Comparison of ENCODE assay signal across 8 cellular contexts in the genomic region with DNA sequence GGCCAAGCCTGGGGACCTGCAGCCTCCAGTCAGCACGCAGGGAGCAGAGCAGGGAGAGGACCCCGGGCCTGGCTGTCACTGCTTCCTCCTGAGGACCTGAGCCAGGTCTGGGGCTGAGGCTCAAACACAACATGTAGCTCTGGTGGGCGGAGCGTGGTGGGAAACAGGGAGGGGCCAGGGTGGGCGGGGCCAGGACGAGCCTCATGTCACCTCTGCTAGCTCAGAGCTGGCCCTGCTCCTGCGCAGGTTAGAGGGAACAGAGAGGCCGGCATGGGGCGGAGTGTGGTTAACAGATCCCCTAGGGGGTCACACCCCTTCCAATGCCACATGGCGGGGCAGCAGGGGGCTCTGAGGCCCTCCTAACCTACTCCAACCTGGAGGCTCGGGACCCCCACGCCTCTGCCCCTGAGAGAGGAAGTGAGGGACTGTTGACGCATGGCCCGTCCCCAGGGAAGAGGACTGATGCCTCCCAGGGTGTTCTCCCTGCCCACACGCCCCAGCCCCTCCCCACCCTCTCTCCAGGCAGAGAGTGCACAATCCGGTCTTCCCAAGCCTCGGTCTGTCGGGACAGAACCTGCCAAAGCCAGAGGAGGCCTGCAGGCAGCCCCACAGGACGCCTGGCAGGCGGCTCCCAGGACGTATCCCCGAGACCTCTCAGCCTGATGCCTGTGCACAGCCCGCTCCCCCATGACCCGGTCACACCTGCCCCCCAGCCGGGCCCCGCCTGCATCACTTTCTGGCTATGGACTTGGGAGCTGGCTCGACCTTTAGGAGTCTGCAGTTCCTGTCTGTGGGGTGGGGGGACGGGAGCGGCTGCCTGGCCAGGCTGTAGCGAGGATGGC. TPM values are rescaled to one million over a fixed set of nuclear protein-coding genes. Genes with fewer than 3 reads are reported as not detected.
DNase-seq lines count a peak whose midpoint lies in the region; ATAC-seq and TF ChIP-seq lines count a peak whose summit lies in the region.

No MANE protein-coding gene starts in this region.

- TF ChIP-seq CTCF in choroid plexus epithelial cell (conservative IDR thresholded peaks at IDR 0.05; ENCODE audit: low read depth, low read length) (no peak), osteoblast (IDR thresholded peaks at IDR 0.05; ENCODE audit: extremely low read depth, low read depth, low read length) (no peak), dorsolateral prefrontal cortex (IDR thresholded peaks at IDR 0.05 in 54 of 56, conservative IDR thresholded peaks at IDR 0.05 in 2 of 56; ENCODE audit: low read depth in 1 of 56, partially characterized antibody in 56 of 56) (no peak), heart right ventricle (IDR thresholded peaks at IDR 0.05) (no peak)

- peak overlapping the region; percentile 60 for H3K4me2 ChIP-seq in osteoblast (ENCODE audit: insufficient read depth, low read length)

- ATAC-seq in HG03521 (IDR thresholded peaks at IDR 0.05; ENCODE audit: unreplicated experiment) (no peak), heart right ventricle (no peak)

- H3K4me1 ChIP-seq in osteoblast (ENCODE audit: insufficient read depth, low read length) (peaks cover 75% of the 10 kb centered on the region), heart right ventricle (peaks cover 33 to 85% (median 74%) of the 10 kb centered on the region in 9 donors)

- H2AFZ ChIP-seq in osteoblast (ENCODE audit: low read length): no peak overlapping the region

- H3K9me3 ChIP-seq in osteoblast (ENCODE audit: low read depth, low read length) (no peaks in the 10 kb centered on the region), heart right ventricle (no peaks in the 10 kb centered on the region)

- 70 to 72% methylated on average over 30 of the region's 30 CpGs for WGBS in heart right ventricle, 2 donors

- H4K20me1 ChIP-seq in osteoblast (ENCODE audit: insufficient read depth, low read length): peaks cover 77% of the 10 kb centered on the region

- H3K79me2 ChIP-seq in osteoblast (ENCODE audit: insufficient read depth, low read length): peaks cover 92% of the 10 kb centered on the region

- H3K4me3 ChIP-seq in choroid plexus epithelial cell (ENCODE audit: low read depth, low read length) (no peak overlapping the region), osteoblast (ENCODE audit: insufficient read depth, low read length) (peak overlapping the region; percentile 19), dorsolateral prefrontal cortex (no peak overlapping the region), heart right ventricle (peak overlapping the region in 2 of 10 donors; percentile 9 to 24)

- H3K36me3 ChIP-seq in osteoblast (ENCODE audit: insufficient read depth, low read length): no peaks in the 10 kb centered on the region
- no peaks in the 10 kb centered on the region for H3K36me3 ChIP-seq in heart right ventricle

- DNase-seq in activated CD4-positive, alpha-beta T cell treated with anti-CD3 and anti-CD28 coated beads for 48 hours: peak; percentile 56
- DNase-seq in activated CD4-positive, alpha-beta T cell treated with anti-CD3 and anti-CD28 coated beads for 4 hours: no peak
- DNase-seq in NCI-H69 (lab: John Stamatoyannopoulos, UW) (peak; percentile 59), choroid plexus epithelial cell (ENCODE audit: low read depth) (peak; percentile 48), osteoblast (ENCODE audit: insufficient read length, low spot score, missing footprints) (peak; percentile 90), dorsolateral prefrontal cortex (no peak), heart right ventricle (no peak)

- intact Hi-C loops in dorsolateral prefrontal cortex (cut with DNase I): no loop called here
- intact Hi-C loops in heart right ventricle (cut with DNase I): loop anchor here in 1 of 10 donors (5.0 kb wide), 1 partner anchor 533 kb away; no protein-coding TSS in a partner anchor

- H3K27ac ChIP-seq in osteoblast (ENCODE audit: low read depth, low read length) (peak overlapping the region; percentile 80), dorsolateral prefrontal cortex (no peak overlapping the region), heart right ventricle (peak overlapping the region in 1 of 10 donors; percentile 32)

- H3K27me3 ChIP-seq in osteoblast (ENCODE audit: insufficient read depth, low read length): no peaks in the 10 kb centered on the region
- no peaks in the 10 kb centered on the region for H3K27me3 ChIP-seq in dorsolateral prefrontal cortex
- H3K27me3 ChIP-seq in heart right ventricle: no peaks in the 10 kb centered on the region

RNA-seq across cellular contexts. Expression of a gene that starts 15.2 kb away (rescaled TPM):
- total RNA-seq in osteoblast (187 and 207 TPM in 2 replicates), dorsolateral prefrontal cortex (10 to 100 TPM; 14.6 to 86.5 (median 34.6) TPM), heart right ventricle (10 to 100 TPM; 12.3 to 38.0 (median 16.4) TPM)
- 10 to 100 TPM; 51.3 to 78.2 TPM for polyA plus RNA-seq in heart right ventricle

RNA-seq across cellular contexts. Expression of a gene that starts 33.8 kb away (rescaled TPM):
- total RNA-seq in osteoblast (2.9 TPM in 2 replicates), dorsolateral prefrontal cortex (1 to 10 TPM in 106 of 120 experiments, under 1 TPM in 14; 0.49 to 5.3 (median 2.0) TPM), heart right ventricle (1 to 10 TPM in 4 of 10 donors, under 1 TPM in 6; 0.21 to 2.6 (median 0.58) TPM)
- polyA plus RNA-seq in heart right ventricle: under 1 TPM; 0.15 to 0.22 TPM

RNA-seq across cellular contexts. Expression of a gene that starts 41.9 kb away (rescaled TPM):
- 41.8 and 53.6 TPM in 2 replicates for total RNA-seq in osteoblast
- 10 to 100 TPM; 21.9 to 51.6 (median 33.2) TPM for total RNA-seq in dorsolateral prefrontal cortex
- total RNA-seq in heart right ventricle: 10 to 100 TPM; 20.8 to 58.0 (median 35.4) TPM
- 100 to 1,000 TPM in 1 of 2 donors, 10 to 100 TPM in 1; 68.4 to 166 TPM for polyA plus RNA-seq in heart right ventricle

Comparison
In these comparisons a context has a peak if more than half of its experiments do, and no peak if none do; other contexts are left out.
1. DNase-seq: peak in activated CD4-positive, alpha-beta T cell treated with anti-CD3 and anti-CD28 coated beads for 48 hours (single experiment), NCI-H69 (single experiment), choroid plexus epithelial cell (single experiment) and osteoblast (single experiment); none in activated CD4-positive, alpha-beta T cell treated with anti-CD3 and anti-CD28 coated beads for 4 hours (0 of 2), dorsolateral prefrontal cortex (0 of 10) and heart right ventricle (0 of 2).